27 cellular contexts compared by ENCODE assay signal in genomic region chr14:105215602-105216001, GRCh38.
"Had no signal": no experiment of that assay in that cellular context is flagged by ENCODE, and none has a peak within 500 bp of the region (broad histone marks: within the 10 kb centered on the region; RNA-seq: fewer than 3 reads in every experiment).

No MANE protein-coding gene starts in this region.

- H3K27ac ChIP-seq: coronary artery, left ventricle myocardium inferior, ovary, skin epidermis, testis, transverse colon had no signal

- H3K9me3 Mint-ChIP-seq: activated naive CD4-positive, alpha-beta T cell treated with anti-CD3 and anti-CD28 coated beads, Interleukin-2, amount 50 U/mL, for 24 hours; brain; nephron; T-helper 2 cell treated with Interferon-gamma antibody and Interleukin-4, amounts not matched to agents 5 μg/mL and 100 μg/mL, for 36 hours had no signal

- ATAC-seq: mucosa of descending colon; sciatic nerve; stimulated activated naive CD8-positive, alpha-beta T cell treated with anti-CD3 and anti-CD28 coated beads, Interleukin-15, Interleukin-2, amounts not matched to agents 100 U/mL and 50 U/mL, for 24 hours had no signal

- H3K27me3 Mint-ChIP-seq: activated naive CD4-positive, alpha-beta T cell treated with anti-CD3 and anti-CD28 coated beads, Interleukin-2, amount 50 U/mL, for 24 hours; progenitor cell of endocrine pancreas had no signal

- H3K9me3 ChIP-seq: left ventricle myocardium inferior, mucosa of descending colon, ovary, testis, transverse colon had no signal

- H3K4me3 Mint-ChIP-seq: activated naive CD4-positive, alpha-beta T cell treated with anti-CD3 and anti-CD28 coated beads, Interleukin-2, amount 50 U/mL, for 24 hours; brain; nephron; T-helper 2 cell treated with Interferon-gamma antibody and Interleukin-4, amounts not matched to agents 5 μg/mL and 100 μg/mL, for 36 hours had no signal

- H3K4me1 ChIP-seq: testis, transverse colon had no signal

- H3K36me3 ChIP-seq: ovary had no signal

- H3K27me3 ChIP-seq: dorsolateral prefrontal cortex, ovary, testis, transverse colon had no signal

- H3K4me3 ChIP-seq: coronary artery, dorsolateral prefrontal cortex, left ventricle myocardium inferior, lung, mucosa of descending colon, ovary, skin epidermis, testis, transverse colon had no signal

- DNase-seq: activated CD4-positive, alpha-beta T cell treated with anti-CD3 and anti-CD28 coated beads for 4 hours; activated CD4-positive, alpha-beta T cell treated with anti-CD3 and anti-CD28 coated beads, Interleukin-2, amount 50 U/mL, for 48 hours; activated CD8-positive, alpha-beta memory T cell treated with anti-CD3 and anti-CD28 coated beads for 24 hours; activated gamma-delta T cell; aorta; dorsolateral prefrontal cortex; effector memory CD4-positive, alpha-beta T cell; left ventricle myocardium inferior; mucosa of descending colon; ovary; stimulated activated CD4-positive, alpha-beta T cell treated with anti-CD3 and anti-CD28 coated beads, Interleukin-12 subunit alpha, Interleukin-12 subunit beta, amount 100 ng/mL, for 4 hours; stimulated activated CD4-positive, alpha-beta T cell treated with anti-CD3 and anti-CD28 coated beads, Interleukin-4, amount 100 ng/mL, for 1 hour; stimulated activated naive CD8-positive, alpha-beta T cell treated with anti-CD3 and anti-CD28 coated beads, Interleukin-15, Interleukin-2, amounts not matched to agents 100 U/mL and 50 U/mL, for 24 hours; T-helper 1 cell; testis; transverse colon had no signal

- FAIRE-seq: frontal cortex, islet of Langerhans had no signal

- H3K27ac Mint-ChIP-seq: activated naive CD4-positive, alpha-beta T cell treated with anti-CD3 and anti-CD28 coated beads, Interleukin-2, amount 50 U/mL, for 24 hours; T-helper 2 cell treated with Interferon-gamma antibody and Interleukin-4, amounts not matched to agents 5 μg/mL and 100 μg/mL, for 36 hours had no signal

- H3K4me1 Mint-ChIP-seq: activated naive CD4-positive, alpha-beta T cell treated with anti-CD3 and anti-CD28 coated beads, Interleukin-2, amount 50 U/mL, for 24 hours had no signal

- H3K36me3 Mint-ChIP-seq: activated naive CD4-positive, alpha-beta T cell treated with anti-CD3 and anti-CD28 coated beads, Interleukin-2, amount 50 U/mL, for 24 hours had no signal
